ENCODE assay signal across 19 cellular contexts in genomic region chr13:41502021-41502420, GRCh38. TPM values are rescaled to one million over a fixed set of nuclear protein-coding genes. Genes with fewer than 3 reads are reported as not detected.
A peak's percentile ranks its signal among the peaks of the same experiment; 100 is the strongest.
DNase-seq lines count a peak whose midpoint lies in the region; ATAC-seq and TF ChIP-seq lines count a peak whose summit lies in the region.
"Had no signal": no experiment of that assay in that cellular context is flagged by ENCODE, and none has a peak within 500 bp of the region (broad histone marks: within the 10 kb centered on the region; RNA-seq: fewer than 3 reads in every experiment).

No MANE protein-coding gene starts in this region.

- H3K36me3 ChIP-seq in testis (ENCODE audit: low read depth, missing control alignments): no peaks in the 10 kb centered on the region
- H3K36me3 ChIP-seq: MG63, neural progenitor cell had no signal

- TF ChIP-seq CTCF in activated B cell treated with CpG ODN at 0.5 μM for 24 hours (IDR thresholded peaks at IDR 0.05): no peak
- no peak for TF ChIP-seq CTCF in testis (IDR thresholded peaks at IDR 0.05)

- peak overlapping the region; percentile 1 for H3K27ac Mint-ChIP-seq in activated naive CD8-positive, alpha-beta T cell treated with anti-CD3 and anti-CD28 coated beads, Interleukin-2, amount 10 ng/mL, durations not matched to agents 7 days and 5 days
- no peak overlapping the region for H3K27ac Mint-ChIP-seq in activated naive CD8-positive, alpha-beta T cell treated with anti-CD3 and anti-CD28 coated beads for 36 hours
- H3K27ac Mint-ChIP-seq in activated B cell treated with CpG ODN at 0.5 μM for 24 hours: peak overlapping the region; percentile 13
- H3K27ac Mint-ChIP-seq: neural progenitor cell had no signal

- no peaks in the 10 kb centered on the region for H3K4me1 ChIP-seq in testis
- H3K4me1 ChIP-seq: neural progenitor cell had no signal

- no peak for ATAC-seq in activated naive CD8-positive, alpha-beta T cell treated with anti-CD3 and anti-CD28 coated beads, Interleukin-2, amount 10 ng/mL, durations not matched to agents 7 days and 5 days (ENCODE audit: low read depth)
- ATAC-seq in HG03439 (IDR thresholded peaks at IDR 0.05; ENCODE audit: unreplicated experiment) (peak; percentile 7), activated B cell treated with CpG ODN at 0.5 μM for 24 hours (ENCODE audit: low read depth) (no peak), left colon (no peak)
- ATAC-seq: left lobe of liver had no signal

- TF ChIP-seq POLR2A in testis (IDR thresholded peaks at IDR 0.05): no peak

- intact Hi-C loops in activated B cell treated with CpG ODN at 0.5 μM for 24 hours (cut with micrococcal nuclease): no loop called here
- intact Hi-C loops in left colon (cut with DNase I, micrococcal nuclease): no loop called here
- intact Hi-C loops in testis (cut with DNase I; ENCODE audit: low total_unique reads): no loop called here

- no peaks in the 10 kb centered on the region for H3K27me3 Mint-ChIP-seq in activated naive CD8-positive, alpha-beta T cell treated with anti-CD3 and anti-CD28 coated beads, Interleukin-2, amount 10 ng/mL, durations not matched to agents 7 days and 5 days
- H3K27me3 Mint-ChIP-seq in activated naive CD8-positive, alpha-beta T cell treated with anti-CD3 and anti-CD28 coated beads for 36 hours: no peaks in the 10 kb centered on the region
- H3K27me3 Mint-ChIP-seq in activated B cell treated with CpG ODN at 0.5 μM for 24 hours: no peaks in the 10 kb centered on the region

- no peaks in the 10 kb centered on the region for H3K9me3 ChIP-seq in testis
- H3K9me3 ChIP-seq: MG63 had no signal

- 83 to 94% methylated on average over 5 of the region's 5 CpGs for WGBS in testis, 2 donors

- no peak for DNase-seq in activated naive CD8-positive, alpha-beta T cell treated with anti-CD3 and anti-CD28 coated beads, Interleukin-2, amount 10 ng/mL, durations not matched to agents 7 days and 5 days
- DNase-seq in activated naive CD8-positive, alpha-beta T cell treated with anti-CD3 and anti-CD28 coated beads for 36 hours: no peak
- no peak for DNase-seq in activated B cell treated with CpG ODN at 0.5 μM for 24 hours
- no peak for DNase-seq in NCI-H526 (lab: John Stamatoyannopoulos, UW)
- DNase-seq in cerebellum (ENCODE audit: low spot score): no peak
- no peak for DNase-seq in left colon
- no peak for DNase-seq in testis
- DNase-seq: activated effector memory CD4-positive, alpha-beta T cell treated with anti-CD3 and anti-CD28 coated beads, Interleukin-2, amount 50 U/mL, for 16 hours; aorta; cerebellar nuclear complex; DMS53; MG63; NCI-H1694; NCI-H226; stimulated activated CD8-positive, alpha-beta memory T cell treated with anti-CD3 and anti-CD28 coated beads, Interleukin-4, amount 100 ng/mL, for 48 hours had no signal

- CTCF ChIA-PET in activated B cell treated with CpG ODN at 0.5 μM for 24 hours (lab: Charles Lee): interaction anchor here (0.7 kb wide), 1 partner anchor 262 kb away, joined by 3 read pairs; no protein-coding TSS in a partner anchor

- H3K4me1 Mint-ChIP-seq in activated naive CD8-positive, alpha-beta T cell treated with anti-CD3 and anti-CD28 coated beads, Interleukin-2, amount 10 ng/mL, durations not matched to agents 7 days and 5 days: peaks cover 30% of the 10 kb centered on the region
- peaks cover 58% of the 10 kb centered on the region for H3K4me1 Mint-ChIP-seq in activated naive CD8-positive, alpha-beta T cell treated with anti-CD3 and anti-CD28 coated beads for 36 hours
- H3K4me1 Mint-ChIP-seq in activated B cell treated with CpG ODN at 0.5 μM for 24 hours: peaks cover 55% of the 10 kb centered on the region

- H3K27ac ChIP-seq in testis: no peak overlapping the region
- H3K27ac ChIP-seq: neural progenitor cell had no signal

- POLR2A ChIA-PET in activated naive CD8-positive, alpha-beta T cell treated with anti-CD3 and anti-CD28 coated beads, Interleukin-2, amount 10 ng/mL, durations not matched to agents 7 days and 5 days (lab: Charles Lee): no interaction called here
- POLR2A ChIA-PET in activated B cell treated with CpG ODN at 0.5 μM for 24 hours (lab: Charles Lee): interaction anchor here (2.8 kb wide), 1 partner anchor 10 kb away, joined by 12 read pairs; no protein-coding TSS in a partner anchor

- H3K36me3 Mint-ChIP-seq in activated naive CD8-positive, alpha-beta T cell treated with anti-CD3 and anti-CD28 coated beads, Interleukin-2, amount 10 ng/mL, durations not matched to agents 7 days and 5 days: peaks cover 6% of the 10 kb centered on the region
- H3K36me3 Mint-ChIP-seq in activated naive CD8-positive, alpha-beta T cell treated with anti-CD3 and anti-CD28 coated beads for 36 hours: peaks cover 7% of the 10 kb centered on the region
- no peaks in the 10 kb centered on the region for H3K36me3 Mint-ChIP-seq in activated B cell treated with CpG ODN at 0.5 μM for 24 hours (ENCODE audit: low read depth)
- H3K36me3 Mint-ChIP-seq: CD14-positive monocyte, neural progenitor cell had no signal

- no peaks in the 10 kb centered on the region for H3K27me3 ChIP-seq in testis
- H3K27me3 ChIP-seq: MG63, neural progenitor cell had no signal

- peaks cover 6% of the 10 kb centered on the region for H3K9me3 Mint-ChIP-seq in activated naive CD8-positive, alpha-beta T cell treated with anti-CD3 and anti-CD28 coated beads, Interleukin-2, amount 10 ng/mL, durations not matched to agents 7 days and 5 days
- H3K9me3 Mint-ChIP-seq in activated naive CD8-positive, alpha-beta T cell treated with anti-CD3 and anti-CD28 coated beads for 36 hours: peaks cover 6% of the 10 kb centered on the region
- peaks cover 7% of the 10 kb centered on the region for H3K9me3 Mint-ChIP-seq in activated B cell treated with CpG ODN at 0.5 μM for 24 hours

- no peak overlapping the region for H3K4me3 Mint-ChIP-seq in activated naive CD8-positive, alpha-beta T cell treated with anti-CD3 and anti-CD28 coated beads, Interleukin-2, amount 10 ng/mL, durations not matched to agents 7 days and 5 days
- H3K4me3 Mint-ChIP-seq in activated naive CD8-positive, alpha-beta T cell treated with anti-CD3 and anti-CD28 coated beads for 36 hours: no peak overlapping the region
- H3K4me3 Mint-ChIP-seq in activated B cell treated with CpG ODN at 0.5 μM for 24 hours: peak overlapping the region; percentile 12
- H3K4me3 Mint-ChIP-seq: CD14-positive monocyte, neural progenitor cell had no signal

- H3K4me3 ChIP-seq in testis: no peak overlapping the region
- H3K4me3 ChIP-seq: MG63, neural progenitor cell had no signal

RNA-seq across cellular contexts. Expression of gene RGCC, which starts 44.7 kb away (rescaled TPM):
- total RNA-seq in activated naive CD8-positive, alpha-beta T cell treated with anti-CD3 and anti-CD28 coated beads, Interleukin-2, amount 10 ng/mL, durations not matched to agents 7 days and 5 days: 10 to 100 TPM; 38.7 to 45.3 TPM
- 100 to 1,000 TPM; 111 to 117 TPM for total RNA-seq in activated naive CD8-positive, alpha-beta T cell treated with anti-CD3 and anti-CD28 coated beads for 36 hours
- total RNA-seq in activated B cell treated with CpG ODN at 0.5 μM for 24 hours (2.4 and 2.7 TPM in 2 replicates), cerebellum (20.1 TPM), left colon (1 to 10 TPM; 5.7 to 6.4 TPM), testis (10 to 100 TPM; 15.1 to 26.5 TPM)
- 64.2 TPM for polyA plus RNA-seq in testis (ENCODE audit: insufficient read depth, low read depth, low replicate concordance)
